1 cellular context compared by ENCODE assay signal in the genomic region with DNA sequence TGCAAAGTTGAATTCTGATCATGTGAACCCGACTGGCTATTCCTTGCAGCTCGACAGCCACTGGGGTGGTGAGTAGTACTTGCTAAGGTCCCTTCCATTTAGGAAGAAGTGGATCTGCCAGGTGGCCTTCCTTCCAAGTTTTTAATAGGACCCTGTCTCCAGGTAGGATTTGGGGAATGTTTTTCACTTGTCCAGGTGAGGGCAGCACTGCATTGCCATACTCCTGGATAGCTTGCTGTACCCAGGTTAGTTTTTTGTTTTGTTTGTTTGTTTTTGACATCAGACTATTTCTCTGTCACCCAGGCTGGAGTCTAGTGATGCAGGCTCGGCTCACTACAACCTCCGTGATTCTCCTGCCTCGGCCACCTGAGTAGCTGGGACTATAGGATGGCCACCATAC.
TF ChIP-seq lines count a peak whose summit lies in the region.

No MANE protein-coding gene starts in this region.

TF ChIP-seq in GM23338, 12 proteins besides CTCF, POLR2A, EP300 and RAD21 (continued from another document):
- TF ChIP-seq, protein P1, sequence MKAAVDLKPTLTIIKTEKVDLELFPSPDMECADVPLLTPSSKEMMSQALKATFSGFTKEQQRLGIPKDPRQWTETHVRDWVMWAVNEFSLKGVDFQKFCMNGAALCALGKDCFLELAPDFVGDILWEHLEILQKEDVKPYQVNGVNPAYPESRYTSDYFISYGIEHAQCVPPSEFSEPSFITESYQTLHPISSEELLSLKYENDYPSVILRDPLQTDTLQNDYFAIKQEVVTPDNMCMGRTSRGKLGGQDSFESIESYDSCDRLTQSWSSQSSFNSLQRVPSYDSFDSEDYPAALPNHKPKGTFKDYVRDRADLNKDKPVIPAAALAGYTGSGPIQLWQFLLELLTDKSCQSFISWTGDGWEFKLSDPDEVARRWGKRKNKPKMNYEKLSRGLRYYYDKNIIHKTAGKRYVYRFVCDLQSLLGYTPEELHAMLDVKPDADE (IDR thresholded peaks at IDR 0.05), result no peak
- TF ChIP-seq, protein P2, sequence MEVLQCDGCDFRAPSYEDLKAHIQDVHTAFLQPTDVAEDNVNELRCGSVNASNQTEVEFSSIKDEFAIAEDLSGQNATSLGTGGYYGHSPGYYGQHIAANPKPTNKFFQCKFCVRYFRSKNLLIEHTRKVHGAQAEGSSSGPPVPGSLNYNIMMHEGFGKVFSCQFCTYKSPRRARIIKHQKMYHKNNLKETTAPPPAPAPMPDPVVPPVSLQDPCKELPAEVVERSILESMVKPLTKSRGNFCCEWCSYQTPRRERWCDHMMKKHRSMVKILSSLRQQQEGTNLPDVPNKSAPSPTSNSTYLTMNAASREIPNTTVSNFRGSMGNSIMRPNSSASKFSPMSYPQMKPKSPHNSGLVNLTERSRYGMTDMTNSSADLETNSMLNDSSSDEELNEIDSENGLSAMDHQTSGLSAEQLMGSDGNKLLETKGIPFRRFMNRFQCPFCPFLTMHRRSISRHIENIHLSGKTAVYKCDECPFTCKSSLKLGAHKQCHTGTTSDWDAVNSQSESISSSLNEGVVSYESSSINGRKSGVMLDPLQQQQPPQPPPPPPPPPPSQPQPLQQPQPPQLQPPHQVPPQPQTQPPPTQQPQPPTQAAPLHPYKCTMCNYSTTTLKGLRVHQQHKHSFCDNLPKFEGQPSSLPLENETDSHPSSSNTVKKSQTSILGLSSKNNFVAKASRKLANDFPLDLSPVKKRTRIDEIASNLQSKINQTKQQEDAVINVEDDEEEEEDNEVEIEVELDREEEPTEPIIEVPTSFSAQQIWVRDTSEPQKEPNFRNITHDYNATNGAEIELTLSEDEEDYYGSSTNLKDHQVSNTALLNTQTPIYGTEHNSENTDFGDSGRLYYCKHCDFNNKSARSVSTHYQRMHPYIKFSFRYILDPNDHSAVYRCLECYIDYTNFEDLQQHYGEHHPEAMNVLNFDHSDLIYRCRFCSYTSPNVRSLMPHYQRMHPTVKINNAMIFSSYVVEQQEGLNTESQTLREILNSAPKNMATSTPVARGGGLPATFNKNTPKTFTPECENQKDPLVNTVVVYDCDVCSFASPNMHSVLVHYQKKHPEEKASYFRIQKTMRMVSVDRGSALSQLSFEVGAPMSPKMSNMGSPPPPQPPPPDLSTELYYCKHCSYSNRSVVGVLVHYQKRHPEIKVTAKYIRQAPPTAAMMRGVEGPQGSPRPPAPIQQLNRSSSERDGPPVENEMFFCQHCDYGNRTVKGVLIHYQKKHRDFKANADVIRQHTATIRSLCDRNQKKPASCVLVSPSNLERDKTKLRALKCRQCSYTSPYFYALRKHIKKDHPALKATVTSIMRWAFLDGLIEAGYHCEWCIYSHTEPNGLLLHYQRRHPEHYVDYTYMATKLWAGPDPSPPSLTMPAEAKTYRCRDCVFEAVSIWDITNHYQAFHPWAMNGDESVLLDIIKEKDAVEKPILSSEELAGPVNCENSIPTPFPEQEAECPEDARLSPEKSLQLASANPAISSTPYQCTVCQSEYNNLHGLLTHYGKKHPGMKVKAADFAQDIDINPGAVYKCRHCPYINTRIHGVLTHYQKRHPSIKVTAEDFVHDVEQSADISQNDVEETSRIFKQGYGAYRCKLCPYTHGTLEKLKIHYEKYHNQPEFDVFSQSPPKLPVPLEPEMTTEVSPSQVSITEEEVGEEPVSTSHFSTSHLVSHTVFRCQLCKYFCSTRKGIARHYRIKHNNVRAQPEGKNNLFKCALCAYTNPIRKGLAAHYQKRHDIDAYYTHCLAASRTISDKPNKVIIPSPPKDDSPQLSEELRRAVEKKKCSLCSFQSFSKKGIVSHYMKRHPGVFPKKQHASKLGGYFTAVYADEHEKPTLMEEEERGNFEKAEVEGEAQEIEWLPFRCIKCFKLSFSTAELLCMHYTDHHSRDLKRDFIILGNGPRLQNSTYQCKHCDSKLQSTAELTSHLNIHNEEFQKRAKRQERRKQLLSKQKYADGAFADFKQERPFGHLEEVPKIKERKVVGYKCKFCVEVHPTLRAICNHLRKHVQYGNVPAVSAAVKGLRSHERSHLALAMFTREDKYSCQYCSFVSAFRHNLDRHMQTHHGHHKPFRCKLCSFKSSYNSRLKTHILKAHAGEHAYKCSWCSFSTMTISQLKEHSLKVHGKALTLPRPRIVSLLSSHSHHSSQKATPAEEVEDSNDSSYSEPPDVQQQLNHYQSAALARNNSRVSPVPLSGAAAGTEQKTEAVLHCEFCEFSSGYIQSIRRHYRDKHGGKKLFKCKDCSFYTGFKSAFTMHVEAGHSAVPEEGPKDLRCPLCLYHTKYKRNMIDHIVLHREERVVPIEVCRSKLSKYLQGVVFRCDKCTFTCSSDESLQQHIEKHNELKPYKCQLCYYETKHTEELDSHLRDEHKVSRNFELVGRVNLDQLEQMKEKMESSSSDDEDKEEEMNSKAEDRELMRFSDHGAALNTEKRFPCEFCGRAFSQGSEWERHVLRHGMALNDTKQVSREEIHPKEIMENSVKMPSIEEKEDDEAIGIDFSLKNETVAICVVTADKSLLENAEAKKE (CRISPR knock-in tag; IDR thresholded peaks at IDR 0.05), result no peak
- TF ChIP-seq STAT1 (IDR thresholded peaks at IDR 0.05; ENCODE audit: unreplicated experiment), result no peak
- no peak for TF ChIP-seq EZH2phosphoT487 (IDR thresholded peaks at IDR 0.05; ENCODE audit: unreplicated experiment)
- TF ChIP-seq JUNB (IDR thresholded peaks at IDR 0.05; ENCODE audit: unreplicated experiment), result no peak
- TF ChIP-seq ZNF331 (CRISPR knock-in tag; IDR thresholded peaks at IDR 0.05; ENCODE audit: low read depth), result no peak
- no peak for TF ChIP-seq NANOG (IDR thresholded peaks at IDR 0.05; ENCODE audit: borderline replicate concordance)
- TF ChIP-seq, protein P3, sequence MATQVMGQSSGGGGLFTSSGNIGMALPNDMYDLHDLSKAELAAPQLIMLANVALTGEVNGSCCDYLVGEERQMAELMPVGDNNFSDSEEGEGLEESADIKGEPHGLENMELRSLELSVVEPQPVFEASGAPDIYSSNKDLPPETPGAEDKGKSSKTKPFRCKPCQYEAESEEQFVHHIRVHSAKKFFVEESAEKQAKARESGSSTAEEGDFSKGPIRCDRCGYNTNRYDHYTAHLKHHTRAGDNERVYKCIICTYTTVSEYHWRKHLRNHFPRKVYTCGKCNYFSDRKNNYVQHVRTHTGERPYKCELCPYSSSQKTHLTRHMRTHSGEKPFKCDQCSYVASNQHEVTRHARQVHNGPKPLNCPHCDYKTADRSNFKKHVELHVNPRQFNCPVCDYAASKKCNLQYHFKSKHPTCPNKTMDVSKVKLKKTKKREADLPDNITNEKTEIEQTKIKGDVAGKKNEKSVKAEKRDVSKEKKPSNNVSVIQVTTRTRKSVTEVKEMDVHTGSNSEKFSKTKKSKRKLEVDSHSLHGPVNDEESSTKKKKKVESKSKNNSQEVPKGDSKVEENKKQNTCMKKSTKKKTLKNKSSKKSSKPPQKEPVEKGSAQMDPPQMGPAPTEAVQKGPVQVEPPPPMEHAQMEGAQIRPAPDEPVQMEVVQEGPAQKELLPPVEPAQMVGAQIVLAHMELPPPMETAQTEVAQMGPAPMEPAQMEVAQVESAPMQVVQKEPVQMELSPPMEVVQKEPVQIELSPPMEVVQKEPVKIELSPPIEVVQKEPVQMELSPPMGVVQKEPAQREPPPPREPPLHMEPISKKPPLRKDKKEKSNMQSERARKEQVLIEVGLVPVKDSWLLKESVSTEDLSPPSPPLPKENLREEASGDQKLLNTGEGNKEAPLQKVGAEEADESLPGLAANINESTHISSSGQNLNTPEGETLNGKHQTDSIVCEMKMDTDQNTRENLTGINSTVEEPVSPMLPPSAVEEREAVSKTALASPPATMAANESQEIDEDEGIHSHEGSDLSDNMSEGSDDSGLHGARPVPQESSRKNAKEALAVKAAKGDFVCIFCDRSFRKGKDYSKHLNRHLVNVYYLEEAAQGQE (IDR thresholded peaks at IDR 0.05; ENCODE audit: unreplicated experiment), result no peak
- TF ChIP-seq EZH2 (IDR thresholded peaks at IDR 0.05; ENCODE audit: low read depth, unreplicated experiment), result no peak
TF ChIP-seq in GM23338: peak in this region for 0.
